In the genomic region with DNA sequence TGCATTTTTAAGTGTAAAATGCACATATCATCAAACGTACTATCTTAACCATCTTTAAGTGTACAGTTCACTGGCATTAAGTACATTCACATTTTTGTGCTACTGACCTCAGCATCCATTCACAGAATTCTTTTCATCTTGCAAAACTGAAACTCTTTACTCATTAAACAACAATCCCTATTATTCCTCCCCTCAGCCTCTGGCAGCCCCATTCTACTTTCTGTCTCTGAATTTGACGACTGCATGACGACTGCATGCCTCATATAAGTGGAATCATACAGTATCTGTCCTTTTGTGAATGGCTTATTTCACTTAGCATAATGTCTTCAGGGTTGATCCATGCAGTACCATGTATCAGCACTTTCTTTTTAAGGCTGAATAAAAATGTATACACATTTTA, we compare ENCODE assay signal across 24 cellular contexts. TPM values are rescaled to one million over a fixed set of nuclear protein-coding genes. Genes with fewer than 3 reads are reported as not detected.
DNase-seq lines count a peak whose midpoint lies in the region; ATAC-seq and TF ChIP-seq lines count a peak whose summit lies in the region.
"Had no signal": no experiment of that assay in that cellular context is flagged by ENCODE, and none has a peak within 500 bp of the region (broad histone marks: within the 10 kb centered on the region; RNA-seq: fewer than 3 reads in every experiment).

No MANE protein-coding gene starts in this region.

- no peak overlapping the region for H2AFZ ChIP-seq in mesenchymal stem cell (ENCODE audit: low read depth, low read length)
- H2AFZ ChIP-seq: GM23338 had no signal

- no peak overlapping the region for H3K4ac ChIP-seq in mesenchymal stem cell (ENCODE audit: low read depth in 1 of 2, low read length in 2 of 2)

- H3K14ac ChIP-seq in mesenchymal stem cell (ENCODE audit: low read length in 2 of 2), result no peak overlapping the region

- no peaks in the 10 kb centered on the region for H3K4me1 Mint-ChIP-seq in effector memory CD8-positive, alpha-beta T cell (ENCODE audit: low read depth in 2 of 2)
- H3K4me1 Mint-ChIP-seq: activated T-helper 17 cell treated with anti-CD3 and anti-CD28 coated beads, Interleukin-2, amount 50 U/mL, for 72 hours had no signal

- H3K4me3 Mint-ChIP-seq in effector memory CD8-positive, alpha-beta T cell, result no peak overlapping the region
- H3K4me3 Mint-ChIP-seq: activated naive CD8-positive, alpha-beta T cell treated with anti-CD3 and anti-CD28 coated beads for 36 hours; activated T-helper 17 cell treated with anti-CD3 and anti-CD28 coated beads, Interleukin-2, amount 50 U/mL, for 72 hours; CD4-positive, alpha-beta T cell; GM23338 had no signal

- no peaks in the 10 kb centered on the region for H3K79me1 ChIP-seq in mesenchymal stem cell (replicated peaks; ENCODE audit: low read length, poor library complexity, severe bottlenecking)

- H4K8ac ChIP-seq in mesenchymal stem cell (ENCODE audit: low read length), result no peak overlapping the region

- POLR2A ChIA-PET in RWPE1 (lab: Yijun Ruan, JAX; ENCODE audit: low non-redundant PET), result no interaction called here

- no peak overlapping the region for H2BK15ac ChIP-seq in mesenchymal stem cell (ENCODE audit: low read depth, poor library complexity, severe bottlenecking)

- no peaks in the 10 kb centered on the region for H3K9me3 ChIP-seq in mesenchymal stem cell (ENCODE audit: control insufficient read depth, low read length)
- H3K9me3 ChIP-seq: Peyer's patch, sigmoid colon, SK-N-SH, upper lobe of left lung had no signal

- H3K9ac ChIP-seq in mesenchymal stem cell (ENCODE audit: low read length), result no peak overlapping the region
- H3K9ac ChIP-seq: SK-N-SH had no signal

- no peaks in the 10 kb centered on the region for H3K36me3 ChIP-seq in mesenchymal stem cell (ENCODE audit: control insufficient read depth in 1 of 2, insufficient read depth in 2 of 2, low read depth in 1 of 2, low read length in 2 of 2)
- H3K36me3 ChIP-seq: Peyer's patch, sigmoid colon, upper lobe of left lung had no signal

- no peak overlapping the region for H2BK120ac ChIP-seq in mesenchymal stem cell (ENCODE audit: low read depth, low read length)

- no peak overlapping the region for H3K23ac ChIP-seq in mesenchymal stem cell (ENCODE audit: low read length in 2 of 2)

- DNase-seq in EH (ENCODE audit: low read depth), result peak; percentile 53
- DNase-seq in NCI-H226, result peak; percentile 76
- DNase-seq in choroid plexus epithelial cell (ENCODE audit: low read depth), result peak; percentile 2
- DNase-seq in mesenchymal stem cell, result peak; percentile 26
- no peak for DNase-seq in NCI-H1105 (lab: John Stamatoyannopoulos, UW)
- DNase-seq in RWPE1 (ENCODE audit: low spot score), result no peak
- DNase-seq in effector memory CD8-positive, alpha-beta T cell, result no peak
- no peak for DNase-seq in DMS79 (lab: John Stamatoyannopoulos, UW)
- DNase-seq: activated naive CD8-positive, alpha-beta T cell treated with anti-CD3 and anti-CD28 coated beads for 36 hours; CD4-positive, alpha-beta T cell; DMS153; hypothalamus; islet precursor cell; NCI-H1417 treated with DMSO at 0.1 percent for 48 hours; NCI-H446 treated with DMSO at 0.1 percent for 48 hours; Peyer's patch; sigmoid colon; SK-N-SH; upper lobe of left lung had no signal

- H3K27me3 Mint-ChIP-seq in effector memory CD8-positive, alpha-beta T cell, result no peaks in the 10 kb centered on the region
- H3K27me3 Mint-ChIP-seq: activated naive CD8-positive, alpha-beta T cell treated with anti-CD3 and anti-CD28 coated beads for 36 hours; activated T-helper 17 cell treated with anti-CD3 and anti-CD28 coated beads, Interleukin-2, amount 50 U/mL, for 72 hours; CD4-positive, alpha-beta T cell; progenitor cell of endocrine pancreas had no signal

- H2BK12ac ChIP-seq in mesenchymal stem cell (ENCODE audit: low read length in 2 of 2), result no peak overlapping the region

- H3K27ac Mint-ChIP-seq in effector memory CD8-positive, alpha-beta T cell, result no peak overlapping the region
- H3K27ac Mint-ChIP-seq: activated naive CD8-positive, alpha-beta T cell treated with anti-CD3 and anti-CD28 coated beads for 36 hours; activated T-helper 17 cell treated with anti-CD3 and anti-CD28 coated beads, Interleukin-2, amount 50 U/mL, for 72 hours; CD4-positive, alpha-beta T cell; GM23338; progenitor cell of endocrine pancreas had no signal

- no peak overlapping the region for H3K4me2 ChIP-seq in mesenchymal stem cell (ENCODE audit: low read length, poor library complexity, severe bottlenecking)
- H3K4me2 ChIP-seq: GM23338, SK-N-SH had no signal

- H4K91ac ChIP-seq in mesenchymal stem cell (ENCODE audit: low read length), result no peak overlapping the region

- 31% methylated on average over 2 of the region's 3 CpGs for WGBS in mesenchymal stem cell

- no peak overlapping the region for H2BK5ac ChIP-seq in mesenchymal stem cell (ENCODE audit: low read depth, low read length, poor library complexity, severe bottlenecking)

- no peaks in the 10 kb centered on the region for H3K9me3 Mint-ChIP-seq in effector memory CD8-positive, alpha-beta T cell
- H3K9me3 Mint-ChIP-seq: GM23338 had no signal

- no peak overlapping the region for H2AK5ac ChIP-seq in mesenchymal stem cell (ENCODE audit: low read length, severe bottlenecking)

- H3K18ac ChIP-seq in mesenchymal stem cell (ENCODE audit: low read depth in 1 of 2, low read length in 2 of 2), result no peak overlapping the region

- no peak overlapping the region for H3K27ac ChIP-seq in mesenchymal stem cell (ENCODE audit: low read length, poor library complexity, severe bottlenecking)
- no peak overlapping the region for H3K27ac ChIP-seq in RWPE1
- H3K27ac ChIP-seq: coronary artery, Peyer's patch, sigmoid colon, upper lobe of left lung had no signal

- TF ChIP-seq CTCF in choroid plexus epithelial cell (conservative IDR thresholded peaks at IDR 0.05; ENCODE audit: low read depth, low read length) (no peak), RWPE1 (conservative IDR thresholded peaks at IDR 0.05; ENCODE audit: low read depth) (no peak)

- ATAC-seq in effector memory CD8-positive, alpha-beta T cell (replicated peaks), result no peak
- ATAC-seq: activated T-helper 17 cell treated with anti-CD3 and anti-CD28 coated beads, Interleukin-2, amount 50 U/mL, for 72 hours; GM23338 had no signal

- H3K4me1 ChIP-seq in mesenchymal stem cell (ENCODE audit: control insufficient read depth, insufficient read depth, low read depth, low read length), result no peaks in the 10 kb centered on the region
- H3K4me1 ChIP-seq: Peyer's patch, sigmoid colon, upper lobe of left lung had no signal

- CTCF ChIA-PET in RWPE1 (lab: Yijun Ruan, JAX), result no interaction called here

- no peaks in the 10 kb centered on the region for H3K27me3 ChIP-seq in mesenchymal stem cell (ENCODE audit: control insufficient read depth in 1 of 2, insufficient read depth in 1 of 2, low read length in 2 of 2)
- H3K27me3 ChIP-seq: Peyer's patch, sigmoid colon, upper lobe of left lung had no signal

- H3K4me3 ChIP-seq in choroid plexus epithelial cell (ENCODE audit: low read depth, low read length) (no peak overlapping the region), mesenchymal stem cell (ENCODE audit: insufficient read depth in 1 of 2, low read depth in 1 of 2, low read length in 2 of 2) (no peak overlapping the region)
- H3K4me3 ChIP-seq: coronary artery, GM23338, lung, Peyer's patch, sigmoid colon, upper lobe of left lung had no signal

- H3K36me3 Mint-ChIP-seq in effector memory CD8-positive, alpha-beta T cell (ENCODE audit: insufficient read depth), result no peaks in the 10 kb centered on the region

RNA-seq across cellular contexts. Expression of a gene that starts 38.7 kb away (rescaled TPM):
- polyA plus RNA-seq in mesenchymal stem cell (2013, experiment 1 of 2), result 0.28 TPM
- polyA plus RNA-seq in mesenchymal stem cell (2013, experiment 2 of 2), result 0.29 TPM

Comparison
In these comparisons a context has a peak if more than half of its experiments do, and no peak if none do; other contexts are left out.
1. DNase-seq: peak in EH (single experiment), NCI-H226 (single experiment), choroid plexus epithelial cell (single experiment) and mesenchymal stem cell (single experiment); none in NCI-H1105 (single experiment), RWPE1 (single experiment), effector memory CD8-positive, alpha-beta T cell (0 of 3) and DMS79 (single experiment).